1 cellular context compared by ENCODE assay signal in the genomic region with DNA sequence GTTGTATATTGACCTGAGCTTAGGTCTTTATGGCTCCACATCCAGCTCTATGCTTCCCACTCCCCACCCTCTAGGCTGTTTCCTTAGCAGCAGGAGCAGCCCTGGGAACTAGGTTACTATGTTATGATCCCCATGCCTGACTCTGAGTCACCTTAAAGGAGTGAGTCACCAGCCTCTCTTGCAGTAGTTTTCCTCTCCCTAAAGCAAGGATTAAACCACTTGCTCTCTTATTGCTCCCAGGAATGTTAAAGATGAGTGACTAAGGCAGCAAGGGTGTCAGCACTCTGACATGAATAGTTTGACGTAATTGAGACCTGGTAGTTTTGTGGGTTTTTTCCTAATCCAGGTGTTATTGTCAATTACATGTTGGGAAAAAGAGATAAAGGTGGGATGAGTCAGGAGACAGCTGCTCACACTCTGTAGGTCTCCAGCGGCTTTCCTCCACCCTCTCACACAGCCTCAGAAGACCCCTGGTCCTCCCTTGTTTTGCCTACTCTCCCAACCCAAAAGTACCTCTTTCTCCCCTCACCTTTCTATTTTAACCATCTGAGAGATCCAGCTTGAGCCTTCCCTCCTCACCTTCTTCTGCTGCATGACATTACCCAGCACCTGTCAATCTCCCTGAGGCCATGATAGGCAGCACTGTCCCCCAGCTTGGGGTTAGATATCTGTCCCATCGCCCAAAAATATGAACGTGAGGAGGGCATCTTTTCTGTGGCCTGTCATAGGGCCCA.
TF ChIP-seq lines count a peak whose summit lies in the region.

No MANE protein-coding gene starts in this region.

TF ChIP-seq in WTC11, 78 proteins besides CTCF, POLR2A, EP300 and RAD21 (continued from another document):
- TF ChIP-seq, protein P1, sequence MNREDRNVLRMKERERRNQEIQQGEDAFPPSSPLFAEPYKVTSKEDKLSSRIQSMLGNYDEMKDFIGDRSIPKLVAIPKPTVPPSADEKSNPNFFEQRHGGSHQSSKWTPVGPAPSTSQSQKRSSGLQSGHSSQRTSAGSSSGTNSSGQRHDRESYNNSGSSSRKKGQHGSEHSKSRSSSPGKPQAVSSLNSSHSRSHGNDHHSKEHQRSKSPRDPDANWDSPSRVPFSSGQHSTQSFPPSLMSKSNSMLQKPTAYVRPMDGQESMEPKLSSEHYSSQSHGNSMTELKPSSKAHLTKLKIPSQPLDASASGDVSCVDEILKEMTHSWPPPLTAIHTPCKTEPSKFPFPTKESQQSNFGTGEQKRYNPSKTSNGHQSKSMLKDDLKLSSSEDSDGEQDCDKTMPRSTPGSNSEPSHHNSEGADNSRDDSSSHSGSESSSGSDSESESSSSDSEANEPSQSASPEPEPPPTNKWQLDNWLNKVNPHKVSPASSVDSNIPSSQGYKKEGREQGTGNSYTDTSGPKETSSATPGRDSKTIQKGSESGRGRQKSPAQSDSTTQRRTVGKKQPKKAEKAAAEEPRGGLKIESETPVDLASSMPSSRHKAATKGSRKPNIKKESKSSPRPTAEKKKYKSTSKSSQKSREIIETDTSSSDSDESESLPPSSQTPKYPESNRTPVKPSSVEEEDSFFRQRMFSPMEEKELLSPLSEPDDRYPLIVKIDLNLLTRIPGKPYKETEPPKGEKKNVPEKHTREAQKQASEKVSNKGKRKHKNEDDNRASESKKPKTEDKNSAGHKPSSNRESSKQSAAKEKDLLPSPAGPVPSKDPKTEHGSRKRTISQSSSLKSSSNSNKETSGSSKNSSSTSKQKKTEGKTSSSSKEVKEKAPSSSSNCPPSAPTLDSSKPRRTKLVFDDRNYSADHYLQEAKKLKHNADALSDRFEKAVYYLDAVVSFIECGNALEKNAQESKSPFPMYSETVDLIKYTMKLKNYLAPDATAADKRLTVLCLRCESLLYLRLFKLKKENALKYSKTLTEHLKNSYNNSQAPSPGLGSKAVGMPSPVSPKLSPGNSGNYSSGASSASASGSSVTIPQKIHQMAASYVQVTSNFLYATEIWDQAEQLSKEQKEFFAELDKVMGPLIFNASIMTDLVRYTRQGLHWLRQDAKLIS (CRISPR knock-in tag; IDR thresholded peaks at IDR 0.05; ENCODE audit: borderline replicate concordance) = no peak
- TF ChIP-seq CBFB (CRISPR knock-in tag; IDR thresholded peaks at IDR 0.05; ENCODE audit: low read depth) = no peak
- no peak for TF ChIP-seq MAX (CRISPR knock-in tag; IDR thresholded peaks at IDR 0.05)
- TF ChIP-seq, protein P2, sequence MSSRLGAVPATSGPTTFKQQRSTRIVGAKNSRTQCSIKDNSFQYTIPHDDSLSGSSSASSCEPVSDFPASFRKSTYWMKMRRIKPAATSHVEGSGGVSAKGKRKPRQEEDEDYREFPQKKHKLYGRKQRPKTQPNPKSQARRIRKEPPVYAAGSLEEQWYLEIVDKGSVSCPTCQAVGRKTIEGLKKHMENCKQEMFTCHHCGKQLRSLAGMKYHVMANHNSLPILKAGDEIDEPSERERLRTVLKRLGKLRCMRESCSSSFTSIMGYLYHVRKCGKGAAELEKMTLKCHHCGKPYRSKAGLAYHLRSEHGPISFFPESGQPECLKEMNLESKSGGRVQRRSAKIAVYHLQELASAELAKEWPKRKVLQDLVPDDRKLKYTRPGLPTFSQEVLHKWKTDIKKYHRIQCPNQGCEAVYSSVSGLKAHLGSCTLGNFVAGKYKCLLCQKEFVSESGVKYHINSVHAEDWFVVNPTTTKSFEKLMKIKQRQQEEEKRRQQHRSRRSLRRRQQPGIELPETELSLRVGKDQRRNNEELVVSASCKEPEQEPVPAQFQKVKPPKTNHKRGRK (CRISPR knock-in tag; IDR thresholded peaks at IDR 0.05; ENCODE audit: borderline replicate concordance) = no peak
- no peak for TF ChIP-seq GRHL2 (CRISPR knock-in tag; IDR thresholded peaks at IDR 0.05; ENCODE audit: insufficient replicate concordance, severe bottlenecking)
- TF ChIP-seq, protein P3, sequence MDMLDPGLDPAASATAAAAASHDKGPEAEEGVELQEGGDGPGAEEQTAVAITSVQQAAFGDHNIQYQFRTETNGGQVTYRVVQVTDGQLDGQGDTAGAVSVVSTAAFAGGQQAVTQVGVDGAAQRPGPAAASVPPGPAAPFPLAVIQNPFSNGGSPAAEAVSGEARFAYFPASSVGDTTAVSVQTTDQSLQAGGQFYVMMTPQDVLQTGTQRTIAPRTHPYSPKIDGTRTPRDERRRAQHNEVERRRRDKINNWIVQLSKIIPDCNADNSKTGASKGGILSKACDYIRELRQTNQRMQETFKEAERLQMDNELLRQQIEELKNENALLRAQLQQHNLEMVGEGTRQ (CRISPR knock-in tag; IDR thresholded peaks at IDR 0.05) = no peak
- no peak for TF ChIP-seq ATF1 (CRISPR knock-in tag; IDR thresholded peaks at IDR 0.05)
TF ChIP-seq in WTC11: peak in this region for 0.
